32 cellular contexts compared by ENCODE assay signal in the genomic region with DNA sequence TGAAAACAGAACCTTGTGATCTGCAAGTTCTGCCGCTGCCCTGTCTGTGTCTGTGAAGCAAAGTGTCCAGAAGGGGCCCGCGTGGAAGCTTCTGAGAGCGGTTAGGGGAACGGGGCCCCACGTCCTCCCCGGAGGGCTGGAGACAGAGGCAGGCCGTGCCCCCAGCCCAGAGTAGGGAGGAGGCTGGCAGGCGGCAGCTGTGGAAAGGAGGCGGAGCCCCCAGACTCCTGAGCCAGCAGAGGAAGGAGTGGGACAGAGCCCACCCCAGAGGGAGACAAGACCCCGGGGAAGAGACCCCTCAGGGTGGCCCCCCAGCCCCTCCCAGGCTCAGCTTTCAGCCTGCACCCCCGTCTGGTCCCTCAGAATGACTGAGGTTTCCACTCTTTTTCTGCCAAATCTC. TPM values are rescaled to one million over a fixed set of nuclear protein-coding genes. Genes with fewer than 3 reads are reported as not detected.
"Had no signal": no experiment of that assay in that cellular context is flagged by ENCODE, and none has a peak within 500 bp of the region (broad histone marks: within the 10 kb centered on the region; RNA-seq: fewer than 3 reads in every experiment).

No MANE protein-coding gene starts in this region.

- DNase-seq: activated CD4-positive, alpha-beta T cell treated with anti-CD3 and anti-CD28 coated beads, Interleukin-2, amount 10 ng/mL, durations not matched to agents 24 days and 14 days; activated CD4-positive, alpha-beta T cell treated with anti-CD3 and anti-CD28 coated beads, Interleukin-2, amount 50 U/mL, for 4 hours; activated CD8-positive, alpha-beta T cell treated with anti-CD3 and anti-CD28 coated beads for 36 hours; activated effector memory CD4-positive, alpha-beta T cell treated with anti-CD3 and anti-CD28 coated beads, Interleukin-2, amount 50 U/mL, for 16 hours; activated naive CD4-positive, alpha-beta T cell; activated naive CD4-positive, alpha-beta T cell treated with anti-CD3 and anti-CD28 coated beads, Interleukin-2, amount 50 U/mL, for 16 hours; activated naive CD8-positive, alpha-beta T cell treated with anti-CD3 and anti-CD28 coated beads for 36 hours; activated T-cell treated with anti-CD3 and anti-CD28 coated beads, Interleukin-2, amount 50 U/mL, for 1 hour; activated T-cell treated with anti-CD3 and anti-CD28 coated beads, Interleukin-2, amount 50 U/mL, for 72 hours; amniotic stem cell; brain microvascular endothelial cell; MM.1S; MV-4-11; NCI-H1092; NCI-H1436 treated with DMSO at 0.1 percent for 48 hours; NCI-H1694 treated with DMSO at 0.1 percent for 48 hours; NCI-H2029; NCI-H345; NCI-H524 treated with DMSO at 0.1 percent for 48 hours; SHP77 treated with DMSO at 0.1 percent for 48 hours; SK-N-SH had no signal

- H3K4me3 Mint-ChIP-seq: activated CD4-positive, alpha-beta T cell treated with anti-CD3 and anti-CD28 coated beads, Interleukin-2, amount 10 ng/mL, durations not matched to agents 24 days and 14 days; activated CD8-positive, alpha-beta T cell treated with anti-CD3 and anti-CD28 coated beads for 36 hours; activated naive CD8-positive, alpha-beta T cell treated with anti-CD3 and anti-CD28 coated beads for 36 hours; activated T-cell treated with anti-CD3 and anti-CD28 coated beads, Interleukin-2, amount 50 U/mL, for 72 hours; activated T-helper 17 cell treated with anti-CD3 and anti-CD28 coated beads, Interleukin-2, amount 50 U/mL, for 72 hours; T-helper 1 cell treated with Interleukin-12 subunit alpha and Interleukin-12 subunit beta and Interleukin-4 antibody, amounts not matched to agents 30 μg/mL and 1 μg/mL, for 36 hours; T-helper 2 cell treated with Interferon-gamma antibody and Interleukin-4, amounts not matched to agents 5 μg/mL and 100 μg/mL, for 36 hours had no signal

- H3K27ac Mint-ChIP-seq: activated CD4-positive, alpha-beta T cell treated with anti-CD3 and anti-CD28 coated beads, Interleukin-2, amount 10 ng/mL, durations not matched to agents 24 days and 14 days; activated CD8-positive, alpha-beta T cell treated with anti-CD3 and anti-CD28 coated beads for 36 hours; activated naive CD8-positive, alpha-beta T cell treated with anti-CD3 and anti-CD28 coated beads for 36 hours; activated T-cell treated with anti-CD3 and anti-CD28 coated beads, Interleukin-2, amount 50 U/mL, for 72 hours; activated T-helper 17 cell treated with anti-CD3 and anti-CD28 coated beads, Interleukin-2, amount 50 U/mL, for 72 hours; T-helper 1 cell treated with Interleukin-12 subunit alpha and Interleukin-12 subunit beta and Interleukin-4 antibody, amounts not matched to agents 30 μg/mL and 1 μg/mL, for 36 hours; T-helper 2 cell treated with Interferon-gamma antibody and Interleukin-4, amounts not matched to agents 5 μg/mL and 100 μg/mL, for 36 hours had no signal

- H3K9me3 Mint-ChIP-seq: activated CD4-positive, alpha-beta T cell treated with anti-CD3 and anti-CD28 coated beads, Interleukin-2, amount 10 ng/mL, durations not matched to agents 24 days and 14 days; activated CD8-positive, alpha-beta T cell treated with anti-CD3 and anti-CD28 coated beads for 36 hours; activated naive CD8-positive, alpha-beta T cell treated with anti-CD3 and anti-CD28 coated beads for 36 hours; activated T-cell treated with anti-CD3 and anti-CD28 coated beads, Interleukin-2, amount 50 U/mL, for 72 hours; activated T-helper 17 cell treated with anti-CD3 and anti-CD28 coated beads, Interleukin-2, amount 50 U/mL, for 72 hours; T-helper 1 cell treated with Interleukin-12 subunit alpha and Interleukin-12 subunit beta and Interleukin-4 antibody, amounts not matched to agents 30 μg/mL and 1 μg/mL, for 36 hours; T-helper 2 cell treated with Interferon-gamma antibody and Interleukin-4, amounts not matched to agents 5 μg/mL and 100 μg/mL, for 36 hours had no signal

- H3K9me3 ChIP-seq: SJSA1, SK-N-SH had no signal

- H3K27ac ChIP-seq: brain microvascular endothelial cell, KMS-11, SJSA1 had no signal

- H3K4me2 ChIP-seq: KMS-11, SK-N-SH had no signal

- H3K36me3 Mint-ChIP-seq: activated naive CD8-positive, alpha-beta T cell treated with anti-CD3 and anti-CD28 coated beads for 36 hours had no signal

- H3K4me1 Mint-ChIP-seq: activated CD4-positive, alpha-beta T cell treated with anti-CD3 and anti-CD28 coated beads, Interleukin-2, amount 10 ng/mL, durations not matched to agents 24 days and 14 days; activated naive CD8-positive, alpha-beta T cell treated with anti-CD3 and anti-CD28 coated beads for 36 hours; activated T-helper 17 cell treated with anti-CD3 and anti-CD28 coated beads, Interleukin-2, amount 50 U/mL, for 72 hours had no signal

- ATAC-seq: activated CD8-positive, alpha-beta T cell treated with anti-CD3 and anti-CD28 coated beads for 36 hours; activated T-cell treated with anti-CD3 and anti-CD28 coated beads, Interleukin-2, amount 50 U/mL, for 72 hours; activated T-helper 17 cell treated with anti-CD3 and anti-CD28 coated beads, Interleukin-2, amount 50 U/mL, for 72 hours; Panc1 had no signal

- H3K9ac ChIP-seq: KMS-11, SK-N-SH had no signal

- H3K36me3 ChIP-seq: brain microvascular endothelial cell, SJSA1 had no signal

- H3K4me3 ChIP-seq: SJSA1 had no signal

- FAIRE-seq: TTC549 had no signal

- H3K4me1 ChIP-seq: SJSA1 had no signal

RNA-seq across cellular contexts. Expression of a gene that starts 49.0 kb away (rescaled TPM):
- total RNA-seq: activated CD4-positive, alpha-beta T cell treated with anti-CD3 and anti-CD28 coated beads, Interleukin-2, amount 10 ng/mL, durations not matched to agents 24 days and 14 days; activated CD8-positive, alpha-beta memory T cell treated with anti-CD3 and anti-CD28 coated beads for 36 hours; activated CD8-positive, alpha-beta T cell treated with anti-CD3 and anti-CD28 coated beads for 36 hours; activated naive CD8-positive, alpha-beta T cell treated with anti-CD3 and anti-CD28 coated beads for 36 hours; NCI-H460; RPMI7951; SJSA1 had no signal
- polyA plus RNA-seq: aorta, SK-N-SH had no signal
